Comparison of ENCODE assay signal across 8 cellular contexts in the genomic region with DNA sequence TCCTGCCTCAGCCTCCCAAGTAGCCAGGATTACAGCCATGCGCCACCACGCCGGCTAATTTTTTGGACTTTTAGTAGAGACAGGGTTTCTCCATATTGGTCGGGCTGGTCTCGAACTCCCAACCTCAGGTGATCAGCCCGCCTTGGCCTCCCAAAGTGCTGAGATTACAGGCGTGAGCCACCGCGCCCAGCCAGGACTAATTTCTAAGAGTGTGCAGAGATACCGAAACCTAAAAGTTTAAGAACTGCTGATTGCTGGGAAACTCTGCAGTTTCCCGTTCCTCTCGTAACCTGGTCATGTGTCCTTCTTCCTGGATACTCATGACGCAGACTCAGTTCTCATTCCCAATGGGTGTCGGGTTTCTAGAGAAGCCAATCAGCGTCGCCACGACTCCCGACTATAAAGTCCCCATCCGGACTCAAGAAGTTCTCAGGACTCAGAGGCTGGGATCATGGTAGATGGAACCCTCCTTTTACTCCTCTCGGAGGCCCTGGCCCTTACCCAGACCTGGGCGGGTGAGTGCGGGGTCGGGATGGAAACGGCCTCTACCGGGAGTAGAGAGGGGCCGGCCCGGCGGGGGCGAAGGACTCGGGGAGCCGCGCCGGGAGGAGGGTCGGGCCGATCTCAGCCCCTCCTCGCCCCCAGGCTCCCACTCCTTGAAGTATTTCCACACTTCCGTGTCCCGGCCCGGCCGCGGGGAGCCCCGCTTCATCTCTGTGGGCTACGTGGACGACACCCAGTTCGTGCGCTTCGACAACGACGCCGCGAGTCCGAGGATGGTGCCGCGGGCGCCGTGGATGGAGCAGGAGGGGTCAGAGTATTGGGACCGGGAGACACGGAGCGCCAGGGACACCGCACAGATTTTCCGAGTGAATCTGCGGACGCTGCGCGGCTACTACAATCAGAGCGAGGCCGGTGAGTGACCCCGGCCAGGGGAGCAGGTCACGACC. TPM values are rescaled to one million over a fixed set of nuclear protein-coding genes. Genes with fewer than 3 reads are reported as not detected.
A peak's percentile ranks its signal among the peaks of the same experiment; 100 is the strongest.
DNase-seq lines count a peak whose midpoint lies in the region; ATAC-seq and TF ChIP-seq lines count a peak whose summit lies in the region.

A gene (plus strand): TSS at position 429 of the 950 bp plus-strand sequence. CDS start 23 bp downstream, at position 452.

- intact Hi-C loops in left lung (cut with DNase I), result loop anchor here in 1 of 2 donors (5.0 kb wide), 2 partner anchors 43 to 58 kb away; no protein-coding TSS in a partner anchor

- H3K36me3 ChIP-seq in left lung, result peaks cover 0 to 43% of the 10 kb centered on the region in 2 donors

- DNase-seq in AML-193 (lab: John Stamatoyannopoulos, UW) (peak; percentile 100), NCI-H524 treated with DMSO at 0.1 percent for 48 hours (lab: John Stamatoyannopoulos, UW) (peak; percentile 35), dermis blood vessel endothelial cell (peak; percentile 100), left lung (peak; percentile 89 to 95)
- DNase-seq in activated CD4-positive, alpha-beta T cell treated with anti-CD3 and anti-CD28 coated beads, Interleukin-2, amount 50 U/mL, for 24 hours (ENCODE audit: low read depth in 1 of 2, low spot score in 1 of 2), result peak; percentile 75 to 96
- peak; percentile 75 to 82 for DNase-seq in stimulated activated CD4-positive, alpha-beta T cell treated with anti-CD3 and anti-CD28 coated beads, Interleukin-2, amount 100 ng/mL, for 48 hours

- H3K27ac ChIP-seq in left lung, result peak within 1 kb of the TSS; percentile 96 to 99

- H3K4me1 ChIP-seq in left lung, result peaks cover 16 to 55% of the 10 kb centered on the region in 2 donors

- TF ChIP-seq CTCF in left lung (IDR thresholded peaks at IDR 0.05), result no peak

- peak; percentile 75 for ATAC-seq in GM19043 (IDR thresholded peaks at IDR 0.05; ENCODE audit: low read depth, unreplicated experiment)
- ATAC-seq in HG03378 (IDR thresholded peaks at IDR 0.05; ENCODE audit: unreplicated experiment), result peak; percentile 82
- peak; percentile 95 for ATAC-seq in left lung

- peak within 1 kb of the TSS; percentile 89 to 100 for H3K4me3 ChIP-seq in left lung

- no peaks in the 10 kb centered on the region for H3K27me3 ChIP-seq in left lung

- H3K9me3 ChIP-seq in left lung, result no peaks in the 10 kb centered on the region

RNA-seq across cellular contexts. Expression of the gene that starts here (rescaled TPM):
- 717 and 1,065 TPM in 2 replicates for total RNA-seq in dermis blood vessel endothelial cell
- total RNA-seq in left lung, result 100 to 1,000 TPM; 440 to 636 TPM

Comparison
In these comparisons a context has a peak if more than half of its experiments do, and no peak if none do; other contexts are left out.
1. Peak in every context shown above with its lines: DNase-seq, ATAC-seq, H3K4me3 ChIP-seq and H3K27ac ChIP-seq.
2. DNase-seq: peak in every context shown above with its lines; median percentile 100 in AML-193; 100 in dermis blood vessel endothelial cell; 92 in left lung; 86 in activated CD4-positive, alpha-beta T cell treated with anti-CD3 and anti-CD28 coated beads, Interleukin-2, amount 50 U/mL, for 24 hours; 78 in stimulated activated CD4-positive, alpha-beta T cell treated with anti-CD3 and anti-CD28 coated beads, Interleukin-2, amount 100 ng/mL, for 48 hours; 35 in NCI-H524 treated with DMSO at 0.1 percent for 48 hours.